In the genomic region with DNA sequence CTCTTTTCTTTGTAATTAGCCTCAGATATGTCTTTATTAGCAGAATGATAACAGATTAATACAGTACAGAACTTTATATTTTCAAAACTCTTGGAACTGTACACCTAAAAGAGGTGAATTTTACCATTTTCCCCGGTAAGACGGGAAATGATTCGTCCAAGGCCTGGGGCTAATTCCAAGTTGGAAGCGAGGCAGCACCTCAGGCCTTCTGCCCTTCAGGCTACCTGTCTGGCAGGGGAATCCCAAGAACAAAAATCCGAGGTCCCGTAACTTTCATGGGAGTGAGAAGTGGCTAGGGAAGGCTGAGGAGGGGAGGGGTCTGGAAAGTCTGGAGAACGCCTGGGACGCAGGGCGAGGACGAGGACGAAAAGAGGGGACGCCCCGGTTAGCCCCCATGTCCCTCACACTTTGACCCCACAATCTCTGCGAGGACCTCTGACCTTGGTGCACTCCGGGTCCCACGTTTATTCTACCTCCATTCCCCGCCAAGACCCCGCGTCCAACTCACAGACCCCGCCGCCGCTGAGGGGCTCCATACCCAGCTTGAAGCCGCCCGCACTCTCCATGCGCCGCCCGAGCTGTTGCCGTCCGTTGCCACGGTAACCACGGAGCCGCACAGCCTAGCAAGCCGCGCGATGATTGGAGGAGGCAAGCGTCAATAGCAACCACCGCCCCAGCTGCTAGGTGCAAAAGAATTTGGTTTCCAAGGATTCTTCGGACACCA, we compare ENCODE assay signal across 10 cellular contexts. TPM values are rescaled to one million over a fixed set of nuclear protein-coding genes. Genes with fewer than 3 reads are reported as not detected.
DNase-seq lines count a peak whose midpoint lies in the region; ATAC-seq and TF ChIP-seq lines count a peak whose summit lies in the region.
"Had no signal": no experiment of that assay in that cellular context is flagged by ENCODE, and none has a peak within 500 bp of the region (broad histone marks: within the 10 kb centered on the region; RNA-seq: fewer than 3 reads in every experiment).

TSS of gene HYDIN (minus strand) at position 601 of the 724 bp plus-strand sequence. CDS start 43,827 bp downstream, outside the sequence.

- no peak within 1 kb of the TSS for H3K27ac Mint-ChIP-seq in glutamatergic neuron (ENCODE audit: unreplicated experiment)
- H3K27ac Mint-ChIP-seq: activated naive CD4-positive, alpha-beta T cell treated with anti-CD3 and anti-CD28 coated beads, Interleukin-2, amount 50 U/mL, for 72 hours had no signal

- intact Hi-C loops in posterior cingulate gyrus (cut with DNase I), result no loop called here
- intact Hi-C loops in uterus (cut with DNase I; ENCODE audit: low total_unique reads), result no loop called here

- H3K4me1 ChIP-seq in uterus, result no peaks in the 10 kb centered on the region

- H3K27ac ChIP-seq in uterus, result no peak within 1 kb of the TSS
- H3K27ac ChIP-seq: thoracic aorta had no signal

- no peaks in the 10 kb centered on the region for H3K27me3 ChIP-seq in uterus

- ATAC-seq in GM19395 (IDR thresholded peaks at IDR 0.05; ENCODE audit: unreplicated experiment), result no peak
- ATAC-seq in GM21360 (IDR thresholded peaks at IDR 0.05; ENCODE audit: unreplicated experiment), result no peak

- peak within 1 kb of the TSS; percentile 93 for H3K4me3 Mint-ChIP-seq in glutamatergic neuron (ENCODE audit: unreplicated experiment)

- DNase-seq in AG10803 (ENCODE audit: low read depth) (peak; percentile 24), HT1080 (ENCODE audit: low read depth) (peak; percentile 58), SK-N-DZ (ENCODE audit: low spot score) (peak; percentile 75), glutamatergic neuron (peak; percentile 94), posterior cingulate gyrus (peak; percentile 58 to 96 (median 82)), uterus (no peak)

- H3K9me3 ChIP-seq in uterus, result no peaks in the 10 kb centered on the region

- H3K9me3 Mint-ChIP-seq in glutamatergic neuron (ENCODE audit: unreplicated experiment), result peaks cover 4% of the 10 kb centered on the region

- H3K27me3 Mint-ChIP-seq in glutamatergic neuron (ENCODE audit: unreplicated experiment), result peaks cover 4% of the 10 kb centered on the region

- H3K4me3 ChIP-seq in AG10803 (ENCODE audit: low read length) (no peak within 1 kb of the TSS; the same call in 1 of the 2 replicates), uterus (no peak within 1 kb of the TSS)
- H3K4me3 ChIP-seq: thoracic aorta had no signal

- TF ChIP-seq POLR2A in uterus (IDR thresholded peaks at IDR 0.05), result no peak

- TF ChIP-seq CTCF in AG10803 (conservative IDR thresholded peaks at IDR 0.05; ENCODE audit: low read length) (no peak), glutamatergic neuron (IDR thresholded peaks at IDR 0.05; ENCODE audit: partially characterized antibody, unreplicated experiment) (no peak), uterus (IDR thresholded peaks at IDR 0.05) (no peak)

- H3K36me3 Mint-ChIP-seq in glutamatergic neuron (ENCODE audit: unreplicated experiment), result peaks cover 21% of the 10 kb centered on the region

- H3K4me1 Mint-ChIP-seq in glutamatergic neuron (ENCODE audit: low read depth, unreplicated experiment), result peaks cover 2% of the 10 kb centered on the region

- H3K36me3 ChIP-seq in uterus, result no peaks in the 10 kb centered on the region
- H3K36me3 ChIP-seq: thoracic aorta had no signal

RNA-seq across cellular contexts. Expression of gene HYDIN, which starts in this region (rescaled TPM):
- 0.03 TPM in 1 of 2 replicates, not detected in the other for total RNA-seq in HT1080 (2014; rRNA removed; shearing (Covaris generic))
- polyA plus RNA-seq in HT1080 (2015; cell fraction: cytosol; rRNA removed), result 0.16 and 0.38 TPM in 2 replicates
- 0.27 and 0.41 TPM in 2 replicates for polyA plus RNA-seq in HT1080 (2015; cell fraction: nucleus; rRNA removed)
- polyA plus RNA-seq in SK-N-DZ (2014; cell fraction: cytosol; rRNA removed), result not detected in 2 replicates
- 0.19 TPM in 1 of 2 replicates, not detected in the other for polyA plus RNA-seq in SK-N-DZ (2014; cell fraction: nucleus; rRNA removed)
- total RNA-seq in glutamatergic neuron (ENCODE audit: unreplicated experiment) (7.0 TPM), uterus (10 to 100 TPM in 1 of 4 donors, 1 to 10 TPM in 2, under 1 TPM in 1; under 0.01 to 23.6 (median 8.8) TPM)

Comparison
In these comparisons a context has a peak if more than half of its experiments do, and no peak if none do; other contexts are left out.
1. Peak in DNase-seq in HT1080; RNA of the gene not detected or under 1 TPM.
2. DNase-seq: peak in AG10803 (single experiment), SK-N-DZ (single experiment), glutamatergic neuron (single experiment) and posterior cingulate gyrus (10 of 10); none in uterus (0 of 2).